Comparison of ENCODE assay signal across 1 cellular context in the genomic region with DNA sequence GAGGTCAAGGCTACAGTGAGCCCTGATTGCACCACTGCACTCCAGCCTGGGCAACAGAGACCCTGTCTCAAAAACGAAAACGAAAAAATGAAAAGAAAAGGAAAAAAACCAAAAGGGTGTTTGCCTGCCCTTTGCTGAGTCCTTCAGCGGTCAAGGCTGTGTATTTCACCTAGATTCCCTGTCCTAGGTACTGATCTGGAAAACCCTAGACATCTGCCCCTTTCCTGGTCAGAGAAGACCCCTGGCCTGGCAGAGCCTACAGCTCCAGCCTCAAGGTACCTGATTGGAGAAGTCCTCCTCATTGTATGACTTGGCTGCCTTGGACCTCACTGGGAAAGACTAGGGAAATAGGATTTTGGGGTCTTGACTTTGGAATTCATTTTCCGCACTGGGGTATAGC.
A peak's percentile ranks its signal among the peaks of the same experiment; 100 is the strongest.
TF ChIP-seq lines count a peak whose summit lies in the region.

No MANE protein-coding gene starts in this region.

TF ChIP-seq in SK-N-SH, 30 proteins besides CTCF, POLR2A, EP300 and RAD21 (continued from another document):
- TF ChIP-seq, protein P1, sequence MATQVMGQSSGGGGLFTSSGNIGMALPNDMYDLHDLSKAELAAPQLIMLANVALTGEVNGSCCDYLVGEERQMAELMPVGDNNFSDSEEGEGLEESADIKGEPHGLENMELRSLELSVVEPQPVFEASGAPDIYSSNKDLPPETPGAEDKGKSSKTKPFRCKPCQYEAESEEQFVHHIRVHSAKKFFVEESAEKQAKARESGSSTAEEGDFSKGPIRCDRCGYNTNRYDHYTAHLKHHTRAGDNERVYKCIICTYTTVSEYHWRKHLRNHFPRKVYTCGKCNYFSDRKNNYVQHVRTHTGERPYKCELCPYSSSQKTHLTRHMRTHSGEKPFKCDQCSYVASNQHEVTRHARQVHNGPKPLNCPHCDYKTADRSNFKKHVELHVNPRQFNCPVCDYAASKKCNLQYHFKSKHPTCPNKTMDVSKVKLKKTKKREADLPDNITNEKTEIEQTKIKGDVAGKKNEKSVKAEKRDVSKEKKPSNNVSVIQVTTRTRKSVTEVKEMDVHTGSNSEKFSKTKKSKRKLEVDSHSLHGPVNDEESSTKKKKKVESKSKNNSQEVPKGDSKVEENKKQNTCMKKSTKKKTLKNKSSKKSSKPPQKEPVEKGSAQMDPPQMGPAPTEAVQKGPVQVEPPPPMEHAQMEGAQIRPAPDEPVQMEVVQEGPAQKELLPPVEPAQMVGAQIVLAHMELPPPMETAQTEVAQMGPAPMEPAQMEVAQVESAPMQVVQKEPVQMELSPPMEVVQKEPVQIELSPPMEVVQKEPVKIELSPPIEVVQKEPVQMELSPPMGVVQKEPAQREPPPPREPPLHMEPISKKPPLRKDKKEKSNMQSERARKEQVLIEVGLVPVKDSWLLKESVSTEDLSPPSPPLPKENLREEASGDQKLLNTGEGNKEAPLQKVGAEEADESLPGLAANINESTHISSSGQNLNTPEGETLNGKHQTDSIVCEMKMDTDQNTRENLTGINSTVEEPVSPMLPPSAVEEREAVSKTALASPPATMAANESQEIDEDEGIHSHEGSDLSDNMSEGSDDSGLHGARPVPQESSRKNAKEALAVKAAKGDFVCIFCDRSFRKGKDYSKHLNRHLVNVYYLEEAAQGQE (IDR thresholded peaks at IDR 0.05; ENCODE audit: low read depth, low read length) = peak; percentile 77
TF ChIP-seq in SK-N-SH: peak in this region for 1.
